ENCODE assay signal across 8 cellular contexts in genomic region chr19:14294974-14295373, GRCh38.
DNase-seq lines count a peak whose midpoint lies in the region; ATAC-seq, FAIRE-seq and TF ChIP-seq lines count a peak whose summit lies in the region.
"Not testable (repeated sequence)": the region's sequence is repeated elsewhere in the genome, so short reads cannot be mapped to it uniquely, and the experiment has no call there.

No MANE protein-coding gene starts in this region.

- TF ChIP-seq EP300 in A549 (IDR thresholded peaks at IDR 0.05): not testable (repeated sequence)

- CTCF ChIA-PET in A549 (lab: Yijun Ruan, JAX): interaction anchor here (0.6 kb wide), 1 partner anchor 498 kb away, joined by 3 read pairs; no protein-coding TSS in a partner anchor
- CTCF ChIA-PET in activated CD8-positive, alpha-beta T cell treated with anti-CD3 and anti-CD28 coated beads, Interleukin-2, amount 10 ng/mL, durations not matched to agents 7 days and 5 days (lab: Charles Lee): interaction anchor here (1.7 kb wide), 1 partner anchor 53 kb away, joined by 4 read pairs; no protein-coding TSS in a partner anchor

- peaks cover 16% of the 10 kb centered on the region for H3K4me1 Mint-ChIP-seq in activated CD8-positive, alpha-beta T cell treated with anti-CD3 and anti-CD28 coated beads, Interleukin-2, amount 10 ng/mL, durations not matched to agents 7 days and 5 days (ENCODE audit: low read depth)

- not testable (repeated sequence) for H3K27ac Mint-ChIP-seq in activated CD8-positive, alpha-beta T cell treated with anti-CD3 and anti-CD28 coated beads, Interleukin-2, amount 10 ng/mL, durations not matched to agents 7 days and 5 days

- TF ChIP-seq RAD21 in A549 (conservative IDR thresholded peaks at IDR 0.05 in 1 of 2, IDR thresholded peaks at IDR 0.05 in 1 of 2): not testable (repeated sequence)

- not testable (repeated sequence) for H3K9ac ChIP-seq in GM23248

- H3K9me3 Mint-ChIP-seq in activated CD8-positive, alpha-beta T cell treated with anti-CD3 and anti-CD28 coated beads, Interleukin-2, amount 10 ng/mL, durations not matched to agents 7 days and 5 days (ENCODE audit: insufficient read depth): not testable (repeated sequence)

- H4K20me1 ChIP-seq in GM23248 (ENCODE audit: insufficient read depth): not testable (repeated sequence)

- not testable (repeated sequence) for H3K9me2 ChIP-seq in GM23248 (ENCODE audit: insufficient read depth)

- not testable (repeated sequence) for H2AFZ ChIP-seq in GM23248

- H3K27me3 Mint-ChIP-seq in activated CD8-positive, alpha-beta T cell treated with anti-CD3 and anti-CD28 coated beads, Interleukin-2, amount 10 ng/mL, durations not matched to agents 7 days and 5 days (ENCODE audit: low read depth): not testable (repeated sequence)

- not testable (repeated sequence) for H3F3A ChIP-seq in GM23248 (ENCODE audit: insufficient read depth)

- not testable (repeated sequence) for H3K79me2 ChIP-seq in GM23248 (ENCODE audit: insufficient read depth)

- peak in 1 of 2 experiments; percentile 45 for DNase-seq in A549 (ENCODE audit: low read depth in 1 of 2, low spot score in 1 of 2)
- DNase-seq in GM23248: peak; percentile 9
- DNase-seq in MG63: peak; percentile 13
- peak; percentile 62 to 75 for DNase-seq in SJCRH30
- peak; percentile 46 for DNase-seq in activated CD8-positive, alpha-beta T cell treated with anti-CD3 and anti-CD28 coated beads, Interleukin-2, amount 10 ng/mL, durations not matched to agents 7 days and 5 days
- peak; percentile 31 for DNase-seq in brain microvascular endothelial cell
- DNase-seq in iPS-NIHi7 (ENCODE audit: extremely low spot score): peak; percentile 69
- peak; percentile 25 for DNase-seq in stimulated activated CD4-positive, alpha-beta T cell treated with anti-CD3 and anti-CD28 coated beads, Interleukin-1b, Interleukin-23, amount 100 ng/mL, for 48 hours

- not testable (repeated sequence) for TF ChIP-seq POLR2A in A549 (IDR thresholded peaks at IDR 0.05; ENCODE audit: low read length)

- peaks cover 18% of the 10 kb centered on the region for H3K27me3 ChIP-seq in GM23248 (replicated peaks; ENCODE audit: insufficient read depth)
- H3K27me3 ChIP-seq in MG63; SJCRH30; brain microvascular endothelial cell (replicated peaks): not testable (repeated sequence)

- not testable (repeated sequence) for FAIRE-seq in A549 (lab: Jason Lieb, UNC)

- H3K36me3 Mint-ChIP-seq in activated CD8-positive, alpha-beta T cell treated with anti-CD3 and anti-CD28 coated beads, Interleukin-2, amount 10 ng/mL, durations not matched to agents 7 days and 5 days (ENCODE audit: low read depth): not testable (repeated sequence)

- not testable (repeated sequence) for H3K4me1 ChIP-seq in A549; GM23248 (ENCODE audit: insufficient read depth); SJCRH30

- H3K4me3 Mint-ChIP-seq in activated CD8-positive, alpha-beta T cell treated with anti-CD3 and anti-CD28 coated beads, Interleukin-2, amount 10 ng/mL, durations not matched to agents 7 days and 5 days: not testable (repeated sequence)

- peak; percentile 79 to 87; a peak in 5 of 6 replicates for ATAC-seq in A549
- ATAC-seq in activated CD8-positive, alpha-beta T cell treated with anti-CD3 and anti-CD28 coated beads, Interleukin-2, amount 10 ng/mL, durations not matched to agents 7 days and 5 days: peak; percentile 65

- not testable (repeated sequence) for H3K9me3 ChIP-seq in A549; GM23248 (ENCODE audit: low read depth); MG63; SJCRH30 (replicated peaks)

- in situ Hi-C loops in GM23248 (cut with MboI); brain microvascular endothelial cell (cut with HindIII; ENCODE audit: low pct_ligation_motif_present, low sequenced_read_pairs): not testable (repeated sequence)

- POLR2A ChIA-PET in A549 (lab: Yijun Ruan, JAX); activated CD8-positive, alpha-beta T cell treated with anti-CD3 and anti-CD28 coated beads, Interleukin-2, amount 10 ng/mL, durations not matched to agents 7 days and 5 days (lab: Charles Lee): not testable (repeated sequence)

- H3K4me2 ChIP-seq in A549; GM23248 (ENCODE audit: unreplicated experiment): not testable (repeated sequence)

- H3K4me3 ChIP-seq in A549; GM23248; MG63; SJCRH30; brain microvascular endothelial cell (ENCODE audit: low read depth, low read length): not testable (repeated sequence)

- TF ChIP-seq CTCF in A549 (IDR thresholded peaks at IDR 0.05); brain microvascular endothelial cell (IDR thresholded peaks at IDR 0.05; ENCODE audit: low read depth, low read length, missing control alignments): not testable (repeated sequence)

- 79% methylated on average over 5 of the region's 5 CpGs for WGBS in A549 (ENCODE audit: missing lambda C conversion rate)
- 83 to 89% methylated on average over 5 of the region's 5 CpGs for WGBS in GM23248 (ENCODE audit: low coverage in 1 of 2, low lambda C conversion rate in 2 of 2, missing lambda C conversion rate in 2 of 2), 2 experiments

- H3K36me3 ChIP-seq in GM23248 (ENCODE audit: low read depth); MG63; SJCRH30; brain microvascular endothelial cell (replicated peaks): not testable (repeated sequence)

- H3K27ac ChIP-seq in A549, GM23248, SJCRH30, brain microvascular endothelial cell: not testable (repeated sequence)

TF ChIP-seq in A549, 52 proteins besides CTCF, POLR2A, EP300 and RAD21:
- TF ChIP-seq, protein P1, sequence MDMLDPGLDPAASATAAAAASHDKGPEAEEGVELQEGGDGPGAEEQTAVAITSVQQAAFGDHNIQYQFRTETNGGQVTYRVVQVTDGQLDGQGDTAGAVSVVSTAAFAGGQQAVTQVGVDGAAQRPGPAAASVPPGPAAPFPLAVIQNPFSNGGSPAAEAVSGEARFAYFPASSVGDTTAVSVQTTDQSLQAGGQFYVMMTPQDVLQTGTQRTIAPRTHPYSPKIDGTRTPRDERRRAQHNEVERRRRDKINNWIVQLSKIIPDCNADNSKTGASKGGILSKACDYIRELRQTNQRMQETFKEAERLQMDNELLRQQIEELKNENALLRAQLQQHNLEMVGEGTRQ (IDR thresholded peaks at IDR 0.05): peak; percentile 34; the same call in 1 of the 2 replicates
